Comparison of ENCODE assay signal across 17 cellular contexts in the genomic region with DNA sequence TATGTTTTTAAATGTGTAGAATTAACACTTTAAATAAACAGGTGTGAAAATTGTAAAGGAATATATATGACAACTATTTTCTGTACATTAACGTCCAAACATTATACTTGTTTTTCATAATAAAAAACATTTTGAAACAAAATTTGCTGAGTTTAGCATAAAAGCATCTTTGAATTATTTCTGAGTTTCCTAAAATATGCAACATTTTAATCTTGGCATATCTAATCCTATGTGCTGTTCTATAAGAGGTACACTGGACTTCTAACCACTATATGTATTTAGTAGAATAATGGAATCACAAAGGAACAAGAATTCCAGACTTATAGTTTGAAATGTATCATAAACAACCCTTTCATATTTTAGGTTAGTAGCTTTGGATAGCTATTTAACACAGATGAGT. TPM values are rescaled to one million over a fixed set of nuclear protein-coding genes. Genes with fewer than 3 reads are reported as not detected.
A peak's percentile ranks its signal among the peaks of the same experiment; 100 is the strongest.
DNase-seq lines count a peak whose midpoint lies in the region; ATAC-seq, FAIRE-seq and TF ChIP-seq lines count a peak whose summit lies in the region.
"Had no signal": no experiment of that assay in that cellular context is flagged by ENCODE, and none has a peak within 500 bp of the region (broad histone marks: within the 10 kb centered on the region; RNA-seq: fewer than 3 reads in every experiment).

No MANE protein-coding gene starts in this region.

- H3K27me3 ChIP-seq in cardiac muscle cell, result no peaks in the 10 kb centered on the region
- H3K27me3 ChIP-seq in left ventricle myocardium inferior (ENCODE audit: low read depth), result no peaks in the 10 kb centered on the region
- no peaks in the 10 kb centered on the region for H3K27me3 ChIP-seq in pancreas
- no peaks in the 10 kb centered on the region for H3K27me3 ChIP-seq in brain microvascular endothelial cell (replicated peaks)
- H3K27me3 ChIP-seq: BLaER1 had no signal

- H3K36me3 ChIP-seq in cardiac muscle cell, result no peaks in the 10 kb centered on the region
- no peaks in the 10 kb centered on the region for H3K36me3 ChIP-seq in left ventricle myocardium inferior
- H3K36me3 ChIP-seq in pancreas, result no peaks in the 10 kb centered on the region
- H3K36me3 ChIP-seq in brain microvascular endothelial cell (replicated peaks), result no peaks in the 10 kb centered on the region

- no peaks in the 10 kb centered on the region for H3K36me3 Mint-ChIP-seq in WTC11
- no peaks in the 10 kb centered on the region for H3K36me3 Mint-ChIP-seq in activated T-helper 17 cell treated with anti-CD3 and anti-CD28 coated beads, Interleukin-2, amount 50 U/mL, for 72 hours (ENCODE audit: low read depth)

- in situ Hi-C loops in brain microvascular endothelial cell (cut with HindIII; ENCODE audit: low pct_ligation_motif_present, low sequenced_read_pairs), result no loop called here

- TF ChIP-seq POLR2A in H54 (IDR thresholded peaks at IDR 0.05; ENCODE audit: low read depth, low read length), result no peak

- no peak overlapping the region for H3K27ac Mint-ChIP-seq in WTC11
- H3K27ac Mint-ChIP-seq in activated T-helper 17 cell treated with anti-CD3 and anti-CD28 coated beads, Interleukin-2, amount 50 U/mL, for 72 hours, result no peak overlapping the region
- H3K27ac Mint-ChIP-seq: CD14-positive monocyte had no signal

- no peak overlapping the region for H3K4me3 Mint-ChIP-seq in WTC11
- no peak overlapping the region for H3K4me3 Mint-ChIP-seq in activated T-helper 17 cell treated with anti-CD3 and anti-CD28 coated beads, Interleukin-2, amount 50 U/mL, for 72 hours
- H3K4me3 Mint-ChIP-seq: CD14-positive monocyte; CD4-positive, alpha-beta memory T cell had no signal

- H3K27ac ChIP-seq in cardiac muscle cell (peak overlapping the region; percentile 43), left ventricle myocardium inferior (replicated peaks) (no peak overlapping the region), pancreas (no peak overlapping the region), brain microvascular endothelial cell (no peak overlapping the region)
- H3K27ac ChIP-seq: 22Rv1, BLaER1, GM23248 had no signal

- peak; percentile 11 for FAIRE-seq in H54 (lab: Jason Lieb, UNC)
- peak; percentile 81 for FAIRE-seq in pancreas (lab: Jason Lieb, UNC)
- FAIRE-seq: GM12891 had no signal

- CTCF ChIA-PET in WTC11 (lab: Charles Lee), result no interaction called here

- no peaks in the 10 kb centered on the region for H3K9me3 Mint-ChIP-seq in WTC11
- H3K9me3 Mint-ChIP-seq in activated T-helper 17 cell treated with anti-CD3 and anti-CD28 coated beads, Interleukin-2, amount 50 U/mL, for 72 hours, result no peaks in the 10 kb centered on the region
- H3K9me3 Mint-ChIP-seq: CD4-positive, alpha-beta memory T cell had no signal

- intact Hi-C loops in left ventricle myocardium inferior (cut with micrococcal nuclease), result no loop called here
- intact Hi-C loops in pancreas (cut with DNase I), result no loop called here

- WGBS in pancreas, 2 donors, result 76 to 85% methylated on average over 1 of the region's 1 CpG

- peaks cover 12% of the 10 kb centered on the region for H3K4me1 ChIP-seq in cardiac muscle cell (ENCODE audit: low read depth)
- peaks cover 36% of the 10 kb centered on the region for H3K4me1 ChIP-seq in left ventricle myocardium inferior
- H3K4me1 ChIP-seq in pancreas, result peaks cover 6 to 10% (median 9%) of the 10 kb centered on the region in 3 donors
- H3K4me1 ChIP-seq: BLaER1 had no signal

- POLR2A ChIA-PET in WTC11 (lab: Charles Lee), result no interaction called here

- no peak for DNase-seq in cardiac muscle cell (ENCODE audit: low read depth in 1 of 2, low spot score in 1 of 2)
- DNase-seq in left ventricle myocardium inferior, result no peak
- DNase-seq in H54 (ENCODE audit: insufficient read length, low spot score), result no peak
- no peak for DNase-seq in WTC11 (ENCODE audit: low spot score)
- no peak for DNase-seq in pancreas
- no peak for DNase-seq in NCI-H2029 (lab: John Stamatoyannopoulos, UW)
- DNase-seq in brain microvascular endothelial cell, result no peak
- DNase-seq: CD4-positive, alpha-beta memory T cell; DMS79 treated with DMSO at 0.1 percent for 48 hours; GM23248; HCEC 1CT; KBM-7 had no signal

- ATAC-seq in WTC11 (no peak), pancreas (no peak)
- no peak for ATAC-seq in activated T-helper 17 cell treated with anti-CD3 and anti-CD28 coated beads, Interleukin-2, amount 50 U/mL, for 72 hours (replicated peaks)

- no peak for TF ChIP-seq CTCF in cardiac muscle cell (IDR thresholded peaks at IDR 0.05; ENCODE audit: low read depth, low read length)
- TF ChIP-seq CTCF in left ventricle myocardium inferior (IDR thresholded peaks at IDR 0.05; ENCODE audit: borderline replicate concordance), result no peak
- TF ChIP-seq CTCF in WTC11 (IDR thresholded peaks at IDR 0.05), result no peak
- no peak for TF ChIP-seq CTCF in pancreas (IDR thresholded peaks at IDR 0.05)
- TF ChIP-seq CTCF in brain microvascular endothelial cell (IDR thresholded peaks at IDR 0.05; ENCODE audit: low read depth, low read length, missing control alignments), result no peak

- H3K27me3 Mint-ChIP-seq in WTC11 (ENCODE audit: low read depth), result no peaks in the 10 kb centered on the region
- no peaks in the 10 kb centered on the region for H3K27me3 Mint-ChIP-seq in activated T-helper 17 cell treated with anti-CD3 and anti-CD28 coated beads, Interleukin-2, amount 50 U/mL, for 72 hours
- H3K27me3 Mint-ChIP-seq: CD4-positive, alpha-beta memory T cell had no signal

- H3K9me3 ChIP-seq in cardiac muscle cell (ENCODE audit: low read depth), result no peaks in the 10 kb centered on the region
- H3K9me3 ChIP-seq in left ventricle myocardium inferior (replicated peaks), result no peaks in the 10 kb centered on the region
- no peaks in the 10 kb centered on the region for H3K9me3 ChIP-seq in pancreas

- peaks cover 3% of the 10 kb centered on the region for H3K4me1 Mint-ChIP-seq in WTC11
- peaks cover 5% of the 10 kb centered on the region for H3K4me1 Mint-ChIP-seq in activated T-helper 17 cell treated with anti-CD3 and anti-CD28 coated beads, Interleukin-2, amount 50 U/mL, for 72 hours

- no peak overlapping the region for H3K4me3 ChIP-seq in cardiac muscle cell
- H3K4me3 ChIP-seq in left ventricle myocardium inferior, result no peak overlapping the region
- H3K4me3 ChIP-seq in pancreas, result no peak overlapping the region
- H3K4me3 ChIP-seq in brain microvascular endothelial cell (ENCODE audit: low read depth, low read length), result no peak overlapping the region
- H3K4me3 ChIP-seq: BLaER1, GM23248 had no signal

TF ChIP-seq in WTC11, 78 proteins besides CTCF, POLR2A, EP300 and RAD21:
- no peak for TF ChIP-seq ETV6 (CRISPR knock-in tag; IDR thresholded peaks at IDR 0.05)
- TF ChIP-seq TEAD4 (CRISPR knock-in tag; IDR thresholded peaks at IDR 0.05), result no peak
- TF ChIP-seq ZNF317 (CRISPR knock-in tag; IDR thresholded peaks at IDR 0.05; ENCODE audit: borderline replicate concordance, low read depth), result peak; percentile 53; the same call in 1 of the 2 replicates

RNA-seq across cellular contexts. Expression of gene AKAP9, which starts 16.6 kb away (rescaled TPM):
- 19.1 and 41.4 TPM in 2 replicates for total RNA-seq in cardiac muscle cell
- 57.1 and 77.0 TPM in 2 replicates for polyA plus RNA-seq in cardiac muscle cell
- total RNA-seq in left ventricle myocardium inferior, result 49.4 TPM
- total RNA-seq in WTC11 (2021), result 29.4 to 35.2 TPM (median 32.7 TPM) in 3 replicates
- total RNA-seq in pancreas, result 10 to 100 TPM; 35.0 to 60.4 (median 46.8) TPM
- 10 to 100 TPM; 17.8 to 26.8 TPM for polyA plus RNA-seq in pancreas
- 10 to 100 TPM; 33.1 to 41.6 TPM for total RNA-seq in activated T-helper 17 cell treated with anti-CD3 and anti-CD28 coated beads, Interleukin-2, amount 50 U/mL, for 72 hours
